Comparison of ENCODE assay signal across 8 cellular contexts in genomic region chr10:102629661-102630614, GRCh38. TPM values are rescaled to one million over a fixed set of nuclear protein-coding genes. Genes with fewer than 3 reads are reported as not detected.
DNase-seq lines count a peak whose midpoint lies in the region; ATAC-seq, FAIRE-seq and TF ChIP-seq lines count a peak whose summit lies in the region.

No MANE protein-coding gene starts in this region.

- H3K36me3 ChIP-seq in astrocyte (ENCODE audit: insufficient read depth, low read length) = no peaks in the 10 kb centered on the region
- peaks cover 4% of the 10 kb centered on the region for H3K36me3 ChIP-seq in thoracic aorta

- H3K9me3 Mint-ChIP-seq in astrocyte (ENCODE audit: unreplicated experiment) = no peaks in the 10 kb centered on the region
- H3K9me3 Mint-ChIP-seq in activated naive CD8-positive, alpha-beta T cell treated with anti-CD3 and anti-CD28 coated beads for 36 hours = no peaks in the 10 kb centered on the region

- no peaks in the 10 kb centered on the region for H4K20me1 ChIP-seq in astrocyte (ENCODE audit: insufficient read depth, low read length)

- no peaks in the 10 kb centered on the region for H3K27me3 ChIP-seq in astrocyte (ENCODE audit: insufficient read depth, low read length)
- H3K27me3 ChIP-seq in thoracic aorta (replicated peaks; ENCODE audit: insufficient read depth) = no peaks in the 10 kb centered on the region

- H3K4me2 ChIP-seq in astrocyte (ENCODE audit: low read length) = peak overlapping the region; percentile 66

- no peaks in the 10 kb centered on the region for H3K27me3 Mint-ChIP-seq in astrocyte (ENCODE audit: low read depth, unreplicated experiment)
- H3K27me3 Mint-ChIP-seq in activated naive CD8-positive, alpha-beta T cell treated with anti-CD3 and anti-CD28 coated beads for 36 hours = no peaks in the 10 kb centered on the region

- peaks cover 66% of the 10 kb centered on the region for H3K4me1 ChIP-seq in astrocyte (ENCODE audit: insufficient read depth, low read length)
- peaks cover 66 to 87% of the 10 kb centered on the region in 2 donors for H3K4me1 ChIP-seq in thoracic aorta (ENCODE audit: control insufficient read depth in 1 of 2, low read depth in 2 of 2)

- peak; percentile 54 for DNase-seq in HPDE6-E6E7 (ENCODE audit: extremely low spot score)
- DNase-seq in astrocyte (ENCODE audit: low read depth) = peak; percentile 92
- peak; percentile 76 for DNase-seq in iPS-NIHi7 (ENCODE audit: extremely low spot score)
- no peak for DNase-seq in thoracic aorta (ENCODE audit: low spot score)
- DNase-seq in COLO829 (ENCODE audit: low spot score) = no peak
- no peak for DNase-seq in activated naive CD8-positive, alpha-beta T cell treated with anti-CD3 and anti-CD28 coated beads for 36 hours
- no peak for DNase-seq in NCI-H1417 (lab: John Stamatoyannopoulos, UW)

- peak; percentile 86 for FAIRE-seq in astrocyte (lab: Jason Lieb, UNC)

- H3K79me2 ChIP-seq in astrocyte (ENCODE audit: insufficient read depth, low read length) = no peaks in the 10 kb centered on the region

- H3K4me1 Mint-ChIP-seq in astrocyte (ENCODE audit: low read depth, unreplicated experiment) = peaks cover 85% of the 10 kb centered on the region
- H3K4me1 Mint-ChIP-seq in activated naive CD8-positive, alpha-beta T cell treated with anti-CD3 and anti-CD28 coated beads for 36 hours = peaks cover 30% of the 10 kb centered on the region

- H3K4me3 ChIP-seq in astrocyte (ENCODE audit: insufficient read depth, low read depth, low read length) (peak overlapping the region; percentile 22), thoracic aorta (no peak overlapping the region)

- TF ChIP-seq CTCF in astrocyte (IDR thresholded peaks at IDR 0.05; ENCODE audit: insufficient read depth, low read depth, low read length) (no peak), thoracic aorta (IDR thresholded peaks at IDR 0.05) (no peak)

- H3K27ac ChIP-seq in astrocyte (ENCODE audit: low read depth, low read length) (peak overlapping the region; percentile 96), thoracic aorta (peak overlapping the region; percentile 92 to 98)

- H2AFZ ChIP-seq in astrocyte (ENCODE audit: low read depth, low read length) = no peak overlapping the region

- peak overlapping the region; percentile 57 for H3K4me3 Mint-ChIP-seq in astrocyte (ENCODE audit: unreplicated experiment)
- H3K4me3 Mint-ChIP-seq in activated naive CD8-positive, alpha-beta T cell treated with anti-CD3 and anti-CD28 coated beads for 36 hours = no peak overlapping the region

- peak overlapping the region; percentile 57 for H3K9ac ChIP-seq in astrocyte (ENCODE audit: low read length)

- ATAC-seq in thoracic aorta (ENCODE audit: insufficient number of reproducible peaks, low FRiP score, low read depth) (no peak), GM21381 (IDR thresholded peaks at IDR 0.05; ENCODE audit: unreplicated experiment) (no peak)

- H3K36me3 Mint-ChIP-seq in astrocyte (ENCODE audit: low read depth, unreplicated experiment) = peaks cover 3% of the 10 kb centered on the region
- no peaks in the 10 kb centered on the region for H3K36me3 Mint-ChIP-seq in activated naive CD8-positive, alpha-beta T cell treated with anti-CD3 and anti-CD28 coated beads for 36 hours

- H3K27ac Mint-ChIP-seq in astrocyte (ENCODE audit: unreplicated experiment) = peak overlapping the region; percentile 99
- no peak overlapping the region for H3K27ac Mint-ChIP-seq in activated naive CD8-positive, alpha-beta T cell treated with anti-CD3 and anti-CD28 coated beads for 36 hours

- H3K9me3 ChIP-seq in astrocyte (ENCODE audit: insufficient read depth, low read depth, low read length) (no peaks in the 10 kb centered on the region), thoracic aorta (no peaks in the 10 kb centered on the region)

RNA-seq across cellular contexts. Expression of gene TRIM8, which starts 14.3 kb away (rescaled TPM):
- total RNA-seq in astrocyte (103 and 117 TPM in 2 replicates), thoracic aorta (100 to 1,000 TPM; 154 to 192 TPM)
- 10 to 100 TPM; 40.4 to 41.8 TPM for total RNA-seq in activated naive CD8-positive, alpha-beta T cell treated with anti-CD3 and anti-CD28 coated beads for 36 hours

Comparison
In these comparisons a context has a peak if more than half of its experiments do, and no peak if none do; other contexts are left out.
1. DNase-seq: peak in HPDE6-E6E7 (single experiment), astrocyte (single experiment) and iPS-NIHi7 (single experiment); none in thoracic aorta (single experiment), COLO829 (single experiment), activated naive CD8-positive, alpha-beta T cell treated with anti-CD3 and anti-CD28 coated beads for 36 hours (single experiment) and NCI-H1417 (0 of 3).